28 cellular contexts compared by ENCODE assay signal in the genomic region with DNA sequence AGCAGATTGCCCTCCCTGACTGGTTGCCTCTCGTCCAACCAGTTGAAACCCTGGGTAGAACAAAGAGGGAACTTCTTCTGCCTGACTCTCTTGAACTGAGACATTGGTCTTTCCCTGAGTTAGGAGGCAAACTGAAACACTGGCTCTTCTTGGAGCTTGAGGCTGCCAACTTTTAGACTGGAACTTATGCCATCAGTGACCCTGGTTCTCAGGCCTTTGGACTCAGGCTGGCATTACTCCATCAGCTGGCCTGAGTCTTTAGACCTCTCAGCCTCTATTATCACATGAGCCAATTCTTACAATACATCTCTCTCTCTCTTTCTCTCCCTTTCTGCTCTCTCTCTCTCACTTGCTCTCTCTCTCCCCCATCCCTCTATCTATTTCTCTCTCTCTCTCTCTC.
"Had no signal": no experiment of that assay in that cellular context is flagged by ENCODE, and none has a peak within 500 bp of the region (broad histone marks: within the 10 kb centered on the region; RNA-seq: fewer than 3 reads in every experiment).

No MANE protein-coding gene starts in this region.

- ATAC-seq: activated CD4-positive, alpha-beta T cell treated with anti-CD3 and anti-CD28 coated beads for 36 hours; activated CD8-positive, alpha-beta memory T cell treated with anti-CD3 and anti-CD28 coated beads, Interleukin-2, amount 10 ng/mL, durations not matched to agents 7 days and 5 days; activated CD8-positive, alpha-beta T cell treated with anti-CD3 and anti-CD28 coated beads, Interleukin-2, amount 10 ng/mL, durations not matched to agents 7 days and 5 days; activated T-cell treated with anti-CD3 and anti-CD28 coated beads, Interleukin-2, amount 50 U/mL, for 72 hours; effector memory CD8-positive, alpha-beta T cell; gastroesophageal sphincter; heart right ventricle had no signal

- H3K4me1 ChIP-seq: gastroesophageal sphincter had no signal

- H3K27ac ChIP-seq: brain microvascular endothelial cell, epithelial cell of prostate, esophagus squamous epithelium, gastroesophageal sphincter, heart right ventricle, hepatocyte had no signal

- H3K4me3 ChIP-seq: esophagus squamous epithelium, gastroesophageal sphincter, heart right ventricle, hepatocyte had no signal

- H3K4me3 Mint-ChIP-seq: activated CD4-positive, alpha-beta memory T cell treated with anti-CD3 and anti-CD28 coated beads for 36 hours; activated CD4-positive, alpha-beta T cell treated with anti-CD3 and anti-CD28 coated beads for 36 hours; activated CD4-positive, alpha-beta T cell treated with anti-CD3 and anti-CD28 coated beads, Interleukin-2, amount 10 ng/mL, durations not matched to agents 24 days and 14 days; activated CD8-positive, alpha-beta memory T cell treated with anti-CD3 and anti-CD28 coated beads, Interleukin-2, amount 10 ng/mL, durations not matched to agents 7 days and 5 days; activated CD8-positive, alpha-beta T cell treated with anti-CD3 and anti-CD28 coated beads, Interleukin-2, amount 10 ng/mL, durations not matched to agents 7 days and 5 days; activated naive CD8-positive, alpha-beta T cell; activated T-cell treated with anti-CD3 and anti-CD28 coated beads, Interleukin-2, amount 50 U/mL, for 24 hours; activated T-cell treated with anti-CD3 and anti-CD28 coated beads, Interleukin-2, amount 50 U/mL, for 72 hours; central memory CD8-positive, alpha-beta T cell; effector memory CD8-positive, alpha-beta T cell had no signal

- H3K27ac Mint-ChIP-seq: activated CD4-positive, alpha-beta memory T cell treated with anti-CD3 and anti-CD28 coated beads for 36 hours; activated CD4-positive, alpha-beta T cell treated with anti-CD3 and anti-CD28 coated beads for 36 hours; activated CD4-positive, alpha-beta T cell treated with anti-CD3 and anti-CD28 coated beads, Interleukin-2, amount 10 ng/mL, durations not matched to agents 24 days and 14 days; activated CD8-positive, alpha-beta memory T cell treated with anti-CD3 and anti-CD28 coated beads, Interleukin-2, amount 10 ng/mL, durations not matched to agents 7 days and 5 days; activated CD8-positive, alpha-beta T cell treated with anti-CD3 and anti-CD28 coated beads, Interleukin-2, amount 10 ng/mL, durations not matched to agents 7 days and 5 days; activated naive CD8-positive, alpha-beta T cell; activated T-cell treated with anti-CD3 and anti-CD28 coated beads, Interleukin-2, amount 50 U/mL, for 24 hours; activated T-cell treated with anti-CD3 and anti-CD28 coated beads, Interleukin-2, amount 50 U/mL, for 72 hours; effector memory CD8-positive, alpha-beta T cell had no signal

- H3K79me2 ChIP-seq: hepatocyte had no signal

- DNase-seq: activated CD4-positive, alpha-beta memory T cell treated with anti-CD3 and anti-CD28 coated beads for 36 hours; activated CD4-positive, alpha-beta T cell treated with anti-CD3 and anti-CD28 coated beads for 36 hours; activated CD4-positive, alpha-beta T cell treated with anti-CD3 and anti-CD28 coated beads, Interleukin-2, amount 10 ng/mL, durations not matched to agents 24 days and 14 days; activated CD4-positive, CD25-positive, alpha-beta regulatory T cell; activated CD4-positive, CD25-positive, alpha-beta regulatory T cell treated with anti-CD3 and anti-CD28 coated beads, Interleukin-2, amount 50 U/mL, for 72 hours; activated CD8-positive, alpha-beta memory T cell treated with anti-CD3 and anti-CD28 coated beads, Interleukin-2, amount 10 ng/mL, durations not matched to agents 7 days and 5 days; activated CD8-positive, alpha-beta memory T cell treated with anti-CD3 and anti-CD28 coated beads, Interleukin-2, amount 50 U/mL, for 48 hours; activated CD8-positive, alpha-beta T cell treated with anti-CD3 and anti-CD28 coated beads, Interleukin-2, amount 10 ng/mL, durations not matched to agents 7 days and 5 days; activated gamma-delta T cell treated with Interleukin-2 at 50 U/mL for 16 hours; activated naive CD4-positive, alpha-beta T cell treated with anti-CD3 and anti-CD28 coated beads, Interleukin-2, amount 50 U/mL, for 16 hours; activated naive CD4-positive, alpha-beta T cell treated with Interleukin-2 at 50 U/mL for 16 hours; activated T-cell treated with anti-CD3 and anti-CD28 coated beads for 4 hours; activated T-cell treated with anti-CD3 and anti-CD28 coated beads, Interleukin-2, amount 50 U/mL, for 24 hours; activated T-cell treated with anti-CD3 and anti-CD28 coated beads, Interleukin-2, amount 50 U/mL, for 72 hours; brain microvascular endothelial cell; cortex of kidney; dermis blood vessel endothelial cell; effector CD4-positive, alpha-beta T cell; effector memory CD8-positive, alpha-beta T cell; esophagus squamous epithelium; foreskin melanocyte; heart right ventricle; T-helper 2 cell had no signal

- H3K9me3 Mint-ChIP-seq: activated CD4-positive, alpha-beta memory T cell treated with anti-CD3 and anti-CD28 coated beads for 36 hours; activated T-cell treated with anti-CD3 and anti-CD28 coated beads, Interleukin-2, amount 50 U/mL, for 24 hours; central memory CD8-positive, alpha-beta T cell; effector memory CD8-positive, alpha-beta T cell had no signal

- H3K36me3 ChIP-seq: brain microvascular endothelial cell, esophagus squamous epithelium, gastroesophageal sphincter, heart right ventricle had no signal

- H3K4me1 Mint-ChIP-seq: activated CD4-positive, alpha-beta T cell treated with anti-CD3 and anti-CD28 coated beads, Interleukin-2, amount 10 ng/mL, durations not matched to agents 24 days and 14 days; activated CD8-positive, alpha-beta memory T cell treated with anti-CD3 and anti-CD28 coated beads, Interleukin-2, amount 10 ng/mL, durations not matched to agents 7 days and 5 days; central memory CD8-positive, alpha-beta T cell had no signal

- H3K36me3 Mint-ChIP-seq: activated CD4-positive, alpha-beta memory T cell treated with anti-CD3 and anti-CD28 coated beads for 36 hours; activated naive CD8-positive, alpha-beta T cell had no signal

- H3K9me3 ChIP-seq: esophagus squamous epithelium, gastroesophageal sphincter had no signal

- H3K4me2 ChIP-seq: hepatocyte had no signal

- H2AFZ ChIP-seq: hepatocyte had no signal

- H3K27me3 ChIP-seq: brain microvascular endothelial cell, esophagus squamous epithelium, gastroesophageal sphincter, heart right ventricle, hepatocyte had no signal

- H3K27me3 Mint-ChIP-seq: activated CD4-positive, alpha-beta T cell treated with anti-CD3 and anti-CD28 coated beads for 36 hours; activated CD4-positive, alpha-beta T cell treated with anti-CD3 and anti-CD28 coated beads, Interleukin-2, amount 10 ng/mL, durations not matched to agents 24 days and 14 days; activated CD8-positive, alpha-beta memory T cell treated with anti-CD3 and anti-CD28 coated beads, Interleukin-2, amount 10 ng/mL, durations not matched to agents 7 days and 5 days; activated naive CD8-positive, alpha-beta T cell; activated T-cell treated with anti-CD3 and anti-CD28 coated beads, Interleukin-2, amount 50 U/mL, for 24 hours had no signal
